In the genomic region with DNA sequence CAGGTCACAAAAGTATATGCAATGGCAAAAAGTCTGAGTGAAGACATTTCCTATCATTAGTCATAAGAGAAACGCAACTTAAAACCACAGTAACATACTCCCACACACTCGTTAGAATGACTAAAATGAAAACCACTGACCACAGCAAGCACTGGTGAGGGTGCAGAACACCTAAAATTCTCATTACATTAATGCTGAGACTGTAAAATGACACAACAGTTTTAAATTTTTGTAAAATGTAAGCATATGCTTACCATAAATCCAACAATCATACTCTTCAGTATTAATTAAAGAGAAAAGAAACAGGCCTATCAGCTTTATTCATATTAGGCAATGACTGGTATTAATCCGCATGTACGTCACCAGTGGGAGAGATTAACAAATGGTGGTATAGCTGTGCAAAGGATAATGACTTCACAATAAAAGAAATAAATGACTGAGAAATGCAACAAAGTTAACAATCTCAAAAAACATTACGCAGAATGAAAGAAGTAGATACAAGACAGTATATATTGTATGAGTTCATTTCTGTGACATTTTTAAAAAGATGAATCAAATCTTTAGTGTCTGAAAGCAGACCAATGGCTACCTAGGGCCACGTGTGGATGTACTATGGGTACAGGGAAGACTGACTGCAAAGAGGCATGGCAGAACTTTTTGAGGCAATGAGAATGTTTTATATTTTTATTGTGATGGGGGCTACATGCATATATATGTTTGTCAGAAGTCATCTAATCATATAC, we compare ENCODE assay signal across 8 cellular contexts.
DNase-seq lines count a peak whose midpoint lies in the region; ATAC-seq and TF ChIP-seq lines count a peak whose summit lies in the region.

No MANE protein-coding gene starts in this region.

- H3K9me3 ChIP-seq in OCI-LY3 (ENCODE audit: insufficient read depth, low read length) = no peaks in the 10 kb centered on the region

- H3K4me2 ChIP-seq in OCI-LY3 (ENCODE audit: low read length) = peak overlapping the region; percentile 39

- peaks cover 24% of the 10 kb centered on the region for H3K4me1 Mint-ChIP-seq in activated naive CD4-positive, alpha-beta T cell treated with anti-CD3 and anti-CD28 coated beads for 36 hours (ENCODE audit: low read depth)
- H3K4me1 Mint-ChIP-seq in effector memory CD8-positive, alpha-beta T cell (ENCODE audit: low read depth in 2 of 2) = peaks cover 26 to 30% of the 10 kb centered on the region in 2 donors

- no peak overlapping the region for H2AFZ ChIP-seq in OCI-LY3 (ENCODE audit: low read depth, low read length)

- peak; percentile 99 for ATAC-seq in HG02870 (IDR thresholded peaks at IDR 0.05; ENCODE audit: unreplicated experiment)
- peak; percentile 88 for ATAC-seq in effector memory CD8-positive, alpha-beta T cell (replicated peaks)
- ATAC-seq in left lobe of liver = no peak

- peaks cover 30% of the 10 kb centered on the region for H4K20me1 ChIP-seq in OCI-LY3 (ENCODE audit: insufficient read depth, low read length)

- peak; percentile 28 for DNase-seq in activated naive CD4-positive, alpha-beta T cell treated with anti-CD3 and anti-CD28 coated beads for 36 hours
- no peak for DNase-seq in activated naive CD4-positive, alpha-beta T cell (lab: John Stamatoyannopoulos, UW)
- peak; percentile 14 to 23 (median 22) for DNase-seq in effector memory CD8-positive, alpha-beta T cell
- DNase-seq in left lobe of liver (ENCODE audit: low spot score) = no peak
- DNase-seq in foreskin melanocyte = no peak
- DNase-seq in H7 = no peak

- CTCF ChIA-PET in activated naive CD4-positive, alpha-beta T cell treated with anti-CD3 and anti-CD28 coated beads for 36 hours (lab: Charles Lee) = no interaction called here

- peaks cover 21% of the 10 kb centered on the region for H3K36me3 Mint-ChIP-seq in activated naive CD4-positive, alpha-beta T cell treated with anti-CD3 and anti-CD28 coated beads for 36 hours (ENCODE audit: low read depth)
- no peaks in the 10 kb centered on the region for H3K36me3 Mint-ChIP-seq in effector memory CD8-positive, alpha-beta T cell (ENCODE audit: insufficient read depth)

- H3K4me1 ChIP-seq in OCI-LY3 (ENCODE audit: low read length) = peaks cover 20% of the 10 kb centered on the region

- H3K36me3 ChIP-seq in OCI-LY3 (replicated peaks; ENCODE audit: low read depth, low read length) = peaks cover 8% of the 10 kb centered on the region
- no peaks in the 10 kb centered on the region for H3K36me3 ChIP-seq in H7 (replicated peaks; ENCODE audit: control insufficient read depth, insufficient read depth, low read length)

- TF ChIP-seq CTCF in OCI-LY3 (IDR thresholded peaks at IDR 0.05; ENCODE audit: low read depth, low read length) = no peak

- H3K27me3 ChIP-seq in OCI-LY3 (ENCODE audit: low read depth, low read length) (0 out of 2 replicates have a peak, but pooled peaks cover 4% of the 10 kb centered on the region), H7 (ENCODE audit: control insufficient read depth, insufficient read depth, low read length) (no peaks in the 10 kb centered on the region)

- H3K4me3 ChIP-seq in OCI-LY3 (ENCODE audit: low read length) = no peak overlapping the region
- H3K4me3 ChIP-seq in H7 (ENCODE audit: insufficient read depth, low read depth, low read length) = no peak overlapping the region

- H3K9me3 Mint-ChIP-seq in activated naive CD4-positive, alpha-beta T cell treated with anti-CD3 and anti-CD28 coated beads for 36 hours = no peaks in the 10 kb centered on the region
- H3K9me3 Mint-ChIP-seq in effector memory CD8-positive, alpha-beta T cell = no peaks in the 10 kb centered on the region

- intact Hi-C loops in activated naive CD4-positive, alpha-beta T cell treated with anti-CD3 and anti-CD28 coated beads for 36 hours (cut with micrococcal nuclease) = loop anchor here (1.0 to 5.0 kb wide), 4 partner anchors 8 to 309 kb away; no protein-coding TSS in a partner anchor

- no peak overlapping the region for H3K4me3 Mint-ChIP-seq in activated naive CD4-positive, alpha-beta T cell treated with anti-CD3 and anti-CD28 coated beads for 36 hours
- peak overlapping the region; percentile 35 to 72 for H3K4me3 Mint-ChIP-seq in effector memory CD8-positive, alpha-beta T cell

- no peaks in the 10 kb centered on the region for H3K79me2 ChIP-seq in OCI-LY3 (ENCODE audit: low read length)

- no peak overlapping the region for H3K27ac ChIP-seq in OCI-LY3 (ENCODE audit: low read length)

- no peak overlapping the region for H3K27ac Mint-ChIP-seq in activated naive CD4-positive, alpha-beta T cell treated with anti-CD3 and anti-CD28 coated beads for 36 hours
- peak overlapping the region; percentile 71 to 96 for H3K27ac Mint-ChIP-seq in effector memory CD8-positive, alpha-beta T cell

- no peaks in the 10 kb centered on the region for H3K27me3 Mint-ChIP-seq in activated naive CD4-positive, alpha-beta T cell treated with anti-CD3 and anti-CD28 coated beads for 36 hours (ENCODE audit: low read depth)
- no peaks in the 10 kb centered on the region for H3K27me3 Mint-ChIP-seq in effector memory CD8-positive, alpha-beta T cell

- no peak overlapping the region for H3K9ac ChIP-seq in OCI-LY3 (ENCODE audit: low read length)

Comparison
In these comparisons a context has a peak if more than half of its experiments do, and no peak if none do; other contexts are left out.
1. DNase-seq: peak in activated naive CD4-positive, alpha-beta T cell treated with anti-CD3 and anti-CD28 coated beads for 36 hours (single experiment) and effector memory CD8-positive, alpha-beta T cell (3 of 3); none in activated naive CD4-positive, alpha-beta T cell (0 of 4), left lobe of liver (single experiment), foreskin melanocyte (single experiment) and H7 (single experiment).